Comparison of ENCODE assay signal across 23 cellular contexts in genomic region chr12:11568155-11568761, GRCh38.
DNase-seq lines count a peak whose midpoint lies in the region; ATAC-seq, FAIRE-seq and TF ChIP-seq lines count a peak whose summit lies in the region.
"Had no signal": no experiment of that assay in that cellular context is flagged by ENCODE, and none has a peak within 500 bp of the region (broad histone marks: within the 10 kb centered on the region; RNA-seq: fewer than 3 reads in every experiment).

No MANE protein-coding gene starts in this region.

- H3K79me2 ChIP-seq in MM.1S (ENCODE audit: low read length) = no peaks in the 10 kb centered on the region

- no peaks in the 10 kb centered on the region for H3K9me2 ChIP-seq in MM.1S (replicated peaks; ENCODE audit: insufficient read depth, low read length)

- H3K27me3 ChIP-seq in MM.1S (replicated peaks; ENCODE audit: insufficient read depth, low read length) (no peaks in the 10 kb centered on the region), small intestine (ENCODE audit: control insufficient read depth in 2 of 2, insufficient read depth in 2 of 2, low read length in 2 of 2) (no peaks in the 10 kb centered on the region)
- H3K27me3 ChIP-seq: BLaER1 treated with 17β-estradiol and CSF1 and Interleukin-3, amounts not matched to agents 10 nM and 100 nM; breast epithelium; upper lobe of right lung had no signal

- no peak overlapping the region for H3K4me2 ChIP-seq in MM.1S (ENCODE audit: low read depth, low read length)
- H3K4me2 ChIP-seq: BLaER1 treated with 17β-estradiol and CSF1 and Interleukin-3, amounts not matched to agents 10 nM and 100 nM had no signal

- no peak overlapping the region for H3K9ac ChIP-seq in MM.1S (ENCODE audit: low read length)
- H3K9ac ChIP-seq: BLaER1 treated with 17β-estradiol and CSF1 and Interleukin-3, amounts not matched to agents 10 nM and 100 nM had no signal

- H3F3A ChIP-seq in MM.1S (ENCODE audit: insufficient read depth, low read length) = no peaks in the 10 kb centered on the region

- H3K36me3 ChIP-seq in MM.1S (replicated peaks; ENCODE audit: insufficient read depth, low read length) = no peaks in the 10 kb centered on the region
- H3K36me3 ChIP-seq in small intestine (ENCODE audit: control insufficient read depth in 2 of 2, insufficient read depth in 2 of 2, low read length in 2 of 2) = no peaks in the 10 kb centered on the region
- H3K36me3 ChIP-seq: BLaER1 treated with 17β-estradiol and CSF1 and Interleukin-3, amounts not matched to agents 10 nM and 100 nM; breast epithelium; upper lobe of right lung had no signal

- H3K27ac ChIP-seq in MM.1S (ENCODE audit: low read length) (peak overlapping the region; percentile 36; the same call in 1 of the 2 replicates), small intestine (ENCODE audit: low read depth in 1 of 2, low read length in 1 of 2) (peak overlapping the region in 1 of 2 donors; percentile 88)
- H3K27ac ChIP-seq: BLaER1 treated with 17β-estradiol and CSF1 and Interleukin-3, amounts not matched to agents 10 nM and 100 nM; breast epithelium; upper lobe of right lung had no signal

- ATAC-seq in HG02763 (IDR thresholded peaks at IDR 0.05; ENCODE audit: unreplicated experiment) = peak; percentile 8
- no peak for ATAC-seq in GM18502 (IDR thresholded peaks at IDR 0.05; ENCODE audit: poor library complexity, unreplicated experiment)
- ATAC-seq: activated CD8-positive, alpha-beta T cell treated with anti-CD3 and anti-CD28 coated beads for 36 hours; HepG2; Panc1; stimulated activated naive CD8-positive, alpha-beta T cell treated with anti-CD3 and anti-CD28 coated beads, Interleukin-15, amount 100 ng/mL, for 72 hours; upper lobe of right lung had no signal

- 85 to 95% (median 91%) methylated on average over 3 of the region's 3 CpGs for WGBS in small intestine, 3 donors

- H3K4me1 ChIP-seq in MM.1S (ENCODE audit: low read length) (peaks cover 8% of the 10 kb centered on the region; the same call in 1 of the 2 replicates), small intestine (ENCODE audit: control insufficient read depth in 2 of 2, insufficient read depth in 1 of 2, low read depth in 1 of 2, low read length in 1 of 2) (no peaks in the 10 kb centered on the region)
- H3K4me1 ChIP-seq: BLaER1 treated with 17β-estradiol and CSF1 and Interleukin-3, amounts not matched to agents 10 nM and 100 nM; breast epithelium; upper lobe of right lung had no signal

- FAIRE-seq in GM19239 (lab: Jason Lieb, UNC) (peak; percentile 55), small intestine (lab: Jason Lieb, UNC) (peak; percentile 55)
- FAIRE-seq: HepG2, kidney, TTC549 had no signal

- no peak for TF ChIP-seq CTCF in MM.1S (IDR thresholded peaks at IDR 0.05; ENCODE audit: low read length)
- no peak for TF ChIP-seq CTCF in GM20000 (IDR thresholded peaks at IDR 0.05; ENCODE audit: extremely low read depth, missing control alignments)

- H3K9me3 ChIP-seq in MM.1S (replicated peaks; ENCODE audit: insufficient read depth, low read length) = no peaks in the 10 kb centered on the region
- no peaks in the 10 kb centered on the region for H3K9me3 ChIP-seq in small intestine (ENCODE audit: control insufficient read depth, low read depth)
- H3K9me3 ChIP-seq: breast epithelium, upper lobe of right lung had no signal

- H3K4me3 ChIP-seq in MM.1S (ENCODE audit: low read length) = no peak overlapping the region
- H3K4me3 ChIP-seq in small intestine (ENCODE audit: low read depth in 1 of 2, low read length in 2 of 2) = no peak overlapping the region
- H3K4me3 ChIP-seq: BLaER1 treated with 17β-estradiol and CSF1 and Interleukin-3, amounts not matched to agents 10 nM and 100 nM; breast epithelium; upper lobe of right lung had no signal

- H2AFZ ChIP-seq in MM.1S (ENCODE audit: low read length) = no peak overlapping the region

- DNase-seq in GM19239 (ENCODE audit: insufficient read length, low spot score) = no peak
- no peak for DNase-seq in MM.1S
- no peak for DNase-seq in small intestine
- no peak for DNase-seq in activated naive CD4-positive, alpha-beta T cell (lab: John Stamatoyannopoulos, UW)
- no peak for DNase-seq in GDM1 (lab: John Stamatoyannopoulos, UW)
- no peak for DNase-seq in GM20000 (ENCODE audit: low spot score)
- DNase-seq: activated CD8-positive, alpha-beta T cell treated with anti-CD3 and anti-CD28 coated beads for 36 hours; activated T-cell treated with anti-CD3 and anti-CD28 coated beads, Interleukin-2, amount 50 U/mL, for 48 hours; DMS 273 treated with DMSO at 0.1 percent for 48 hours; HFFc6; kidney; NCI-H2029; nephron progenitor cell; stimulated activated CD4-positive, alpha-beta T cell treated with anti-CD3 and anti-CD28 coated beads, Interleukin-15, amount 100 ng/mL, for 24 hours; stimulated activated naive CD8-positive, alpha-beta T cell treated with anti-CD3 and anti-CD28 coated beads, Interleukin-15, amount 100 ng/mL, for 72 hours; upper lobe of right lung had no signal

- no peaks in the 10 kb centered on the region for H4K20me1 ChIP-seq in MM.1S (ENCODE audit: insufficient read depth, low read length)
- H4K20me1 ChIP-seq: BLaER1 treated with 17β-estradiol and CSF1 and Interleukin-3, amounts not matched to agents 10 nM and 100 nM had no signal
